Comparison of ENCODE assay signal across 33 cellular contexts in genomic region chr17:33023790-33024189, GRCh38. TPM values are rescaled to one million over a fixed set of nuclear protein-coding genes. Genes with fewer than 3 reads are reported as not detected.
"Had no signal": no experiment of that assay in that cellular context is flagged by ENCODE, and none has a peak within 500 bp of the region (broad histone marks: within the 10 kb centered on the region; RNA-seq: fewer than 3 reads in every experiment).

No MANE protein-coding gene starts in this region.

- H3K9me3 Mint-ChIP-seq: immature natural killer cell; naive thymus-derived CD4-positive, alpha-beta T cell; nephron progenitor cell; stimulated activated memory B cell treated with anti-CD40 and anti-IgM and Interleukin-4, amounts not matched to agents 10 μg/mL and 1 μg/mL and 100 μg/mL, for 72 hours; stimulated activated naive CD8-positive, alpha-beta T cell treated with anti-CD3 and anti-CD28 coated beads, Interleukin-15, Interleukin-2, amounts not matched to agents 100 ng/mL and 50 ng/mL, for 24 hours had no signal

- H3K27ac ChIP-seq: coronary artery, heart left ventricle, neutrophil, psoas muscle, spleen, testis, tibial nerve had no signal

- H3K4me3 Mint-ChIP-seq: immature natural killer cell; naive thymus-derived CD4-positive, alpha-beta T cell; nephron progenitor cell; stimulated activated memory B cell treated with anti-CD40 and anti-IgM and Interleukin-4, amounts not matched to agents 10 μg/mL and 1 μg/mL and 100 μg/mL, for 72 hours; stimulated activated naive CD8-positive, alpha-beta T cell treated with anti-CD3 and anti-CD28 coated beads, Interleukin-15, Interleukin-2, amounts not matched to agents 100 ng/mL and 50 ng/mL, for 24 hours had no signal

- H3K9me3 ChIP-seq: heart left ventricle, neutrophil, psoas muscle, spleen, testis, tibial nerve had no signal

- H3K4me1 ChIP-seq: heart left ventricle, psoas muscle, spleen, testis, tibial nerve had no signal

- H3K27ac Mint-ChIP-seq: immature natural killer cell; naive thymus-derived CD4-positive, alpha-beta T cell; nephron progenitor cell; stimulated activated memory B cell treated with anti-CD40 and anti-IgM and Interleukin-4, amounts not matched to agents 10 μg/mL and 1 μg/mL and 100 μg/mL, for 72 hours; stimulated activated naive CD8-positive, alpha-beta T cell treated with anti-CD3 and anti-CD28 coated beads, Interleukin-15, Interleukin-2, amounts not matched to agents 100 ng/mL and 50 ng/mL, for 24 hours had no signal

- H3K27me3 ChIP-seq: spleen, testis, tibial nerve had no signal

- ATAC-seq: heart left ventricle; left colon; naive thymus-derived CD4-positive, alpha-beta T cell; psoas muscle; sciatic nerve; stimulated activated memory B cell treated with anti-CD40 and anti-IgM and Interleukin-4, amounts not matched to agents 10 μg/mL and 1 μg/mL and 100 μg/mL, for 72 hours had no signal

- H3K4me1 Mint-ChIP-seq: immature natural killer cell; naive thymus-derived CD4-positive, alpha-beta T cell; stimulated activated memory B cell treated with anti-CD40 and anti-IgM and Interleukin-4, amounts not matched to agents 10 μg/mL and 1 μg/mL and 100 μg/mL, for 72 hours had no signal

- H3K36me3 ChIP-seq: heart left ventricle, neutrophil, spleen, tibial nerve had no signal

- H3K36me3 Mint-ChIP-seq: immature natural killer cell; naive thymus-derived CD4-positive, alpha-beta T cell; stimulated activated memory B cell treated with anti-CD40 and anti-IgM and Interleukin-4, amounts not matched to agents 10 μg/mL and 1 μg/mL and 100 μg/mL, for 72 hours had no signal

- DNase-seq: effector CD4-positive, alpha-beta T cell; foreskin melanocyte; heart left ventricle; hippocampal formation; immature natural killer cell; left colon; naive thymus-derived CD4-positive, alpha-beta T cell; nephron progenitor cell; psoas muscle; retina; spleen; stimulated activated CD4-positive, alpha-beta T cell treated with anti-CD3 and anti-CD28 coated beads, Interleukin-15, amount 100 ng/mL, for 24 hours; stimulated activated CD4-positive, alpha-beta T cell treated with anti-CD3 and anti-CD28 coated beads, Interleukin-1b, Interleukin-23, amount 100 ng/mL, for 48 hours; stimulated activated CD4-positive, alpha-beta T cell treated with anti-CD3 and anti-CD28 coated beads, Interleukin-4, amount 100 ng/mL, for 24 hours; testis had no signal

- H3K4me3 ChIP-seq: coronary artery, heart left ventricle, psoas muscle, spleen, testis, tibial nerve had no signal

RNA-seq across cellular contexts. Expression of gene SPACA3, which starts 32.1 kb away (rescaled TPM):
- total RNA-seq: chondrocyte; dermis microvascular lymphatic vessel endothelial cell; glomerular endothelial cell; heart left ventricle; kidney epithelial cell; left colon; liver; lung microvascular endothelial cell; mesenteric fat pad; mononuclear cell; naive thymus-derived CD4-positive, alpha-beta T cell; osteoblast; psoas muscle; skeletal muscle tissue; spleen; tibial nerve; ureter had no signal
- polyA plus RNA-seq: esophagus; heart left ventricle; immature natural killer cell; liver; naive thymus-derived CD4-positive, alpha-beta T cell; psoas muscle; spleen had no signal
